In the genomic region with DNA sequence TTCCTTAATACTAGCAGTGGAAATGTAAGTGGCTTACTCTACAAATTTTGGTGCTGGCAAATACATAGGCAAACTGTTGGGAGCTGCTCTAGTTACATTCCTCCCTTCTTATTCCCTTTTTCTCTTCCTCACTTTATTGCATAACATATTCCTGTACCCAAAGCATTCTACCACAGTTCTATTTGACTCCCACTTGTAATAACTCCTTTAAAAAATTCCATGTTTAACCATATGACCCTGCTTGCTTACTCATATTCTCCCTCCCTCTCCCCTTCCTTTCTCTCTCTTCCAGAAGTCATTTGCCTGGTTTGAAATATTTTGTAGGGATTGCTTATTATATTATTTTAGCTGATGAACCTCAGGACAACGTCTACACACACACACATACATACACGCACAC, we compare ENCODE assay signal across 24 cellular contexts. TPM values are rescaled to one million over a fixed set of nuclear protein-coding genes. Genes with fewer than 3 reads are reported as not detected.
DNase-seq lines count a peak whose midpoint lies in the region; TF ChIP-seq lines count a peak whose summit lies in the region.
"Had no signal": no experiment of that assay in that cellular context is flagged by ENCODE, and none has a peak within 500 bp of the region (broad histone marks: within the 10 kb centered on the region; RNA-seq: fewer than 3 reads in every experiment).

No MANE protein-coding gene starts in this region.

- H3K9me3 Mint-ChIP-seq in HFFc6 = no peaks in the 10 kb centered on the region
- no peaks in the 10 kb centered on the region for H3K9me3 Mint-ChIP-seq in endothelial cell (ENCODE audit: unreplicated experiment)
- no peaks in the 10 kb centered on the region for H3K9me3 Mint-ChIP-seq in nephron
- H3K9me3 Mint-ChIP-seq: activated CD4-positive, alpha-beta memory T cell treated with anti-CD3 and anti-CD28 coated beads for 36 hours; activated naive CD8-positive, alpha-beta T cell treated with anti-CD3 and anti-CD28 coated beads, Interleukin-2, amount 10 ng/mL, durations not matched to agents 7 days and 5 days; immature natural killer cell had no signal

- H3K36me3 ChIP-seq in effector memory CD4-positive, alpha-beta T cell (ENCODE audit: control insufficient read depth, insufficient read depth, low read length) = no peaks in the 10 kb centered on the region

- no peaks in the 10 kb centered on the region for H3K27me3 ChIP-seq in effector memory CD4-positive, alpha-beta T cell (replicated peaks; ENCODE audit: control insufficient read depth, insufficient read depth, low read length, poor library complexity, severe bottlenecking)
- H3K27me3 ChIP-seq: heart left ventricle, sigmoid colon, transverse colon had no signal

- peak; percentile 68 for DNase-seq in EH (ENCODE audit: low read depth)
- no peak for DNase-seq in HFFc6
- DNase-seq in endothelial cell (ENCODE audit: low spot score) = no peak
- DNase-seq in effector memory CD4-positive, alpha-beta T cell = no peak
- no peak for DNase-seq in AG08396 (ENCODE audit: low spot score)
- no peak for DNase-seq in HPDE6-E6E7 (ENCODE audit: extremely low spot score)
- DNase-seq: activated CD4-positive, alpha-beta memory T cell treated with anti-CD3 and anti-CD28 coated beads for 36 hours; activated naive CD8-positive, alpha-beta T cell treated with anti-CD3 and anti-CD28 coated beads, Interleukin-2, amount 10 ng/mL, durations not matched to agents 7 days and 5 days; Calu3; erythroblast; H7; heart left ventricle; immature natural killer cell; NCI-H1694; NCI-H345; PC-3; SIG-M5; sigmoid colon; stimulated activated naive CD4-positive, alpha-beta T cell treated with Interleukin-2 at 50 U/mL for 16 hours; transverse colon had no signal

- peaks cover 20% of the 10 kb centered on the region for H3K27me3 Mint-ChIP-seq in HFFc6 (ENCODE audit: insufficient read depth)
- H3K27me3 Mint-ChIP-seq in endothelial cell (ENCODE audit: unreplicated experiment) = no peaks in the 10 kb centered on the region
- H3K27me3 Mint-ChIP-seq in nephron (ENCODE audit: low read depth) = no peaks in the 10 kb centered on the region
- H3K27me3 Mint-ChIP-seq: activated CD4-positive, alpha-beta memory T cell treated with anti-CD3 and anti-CD28 coated beads for 36 hours; activated naive CD8-positive, alpha-beta T cell treated with anti-CD3 and anti-CD28 coated beads, Interleukin-2, amount 10 ng/mL, durations not matched to agents 7 days and 5 days; B cell had no signal

- H3K4me3 ChIP-seq in effector memory CD4-positive, alpha-beta T cell (ENCODE audit: insufficient read depth, low read depth, low read length, poor library complexity, severe bottlenecking) = no peak overlapping the region
- H3K4me3 ChIP-seq: heart left ventricle, sigmoid colon, transverse colon had no signal

- H3K9me3 ChIP-seq in effector memory CD4-positive, alpha-beta T cell (ENCODE audit: control insufficient read depth, low read length) = no peaks in the 10 kb centered on the region
- H3K9me3 ChIP-seq: heart left ventricle, sigmoid colon, transverse colon had no signal

- H3K36me3 Mint-ChIP-seq in HFFc6 (ENCODE audit: low read depth) (peaks cover 45% of the 10 kb centered on the region), endothelial cell (ENCODE audit: low read depth, unreplicated experiment) (peaks cover 11% of the 10 kb centered on the region), nephron (ENCODE audit: low read depth) (peaks cover 28% of the 10 kb centered on the region)

- peak overlapping the region; percentile 55 for H3K27ac Mint-ChIP-seq in HFFc6
- no peak overlapping the region for H3K27ac Mint-ChIP-seq in endothelial cell (ENCODE audit: unreplicated experiment)
- peak overlapping the region; percentile 22 to 59 (median 45) for H3K27ac Mint-ChIP-seq in nephron
- H3K27ac Mint-ChIP-seq: activated CD4-positive, alpha-beta memory T cell treated with anti-CD3 and anti-CD28 coated beads for 36 hours; activated naive CD8-positive, alpha-beta T cell treated with anti-CD3 and anti-CD28 coated beads, Interleukin-2, amount 10 ng/mL, durations not matched to agents 7 days and 5 days; B cell had no signal

- peaks cover 22% of the 10 kb centered on the region for H3K4me1 Mint-ChIP-seq in HFFc6 (ENCODE audit: low read depth)
- H3K4me1 Mint-ChIP-seq in endothelial cell (ENCODE audit: unreplicated experiment) = peaks cover 8% of the 10 kb centered on the region
- H3K4me1 Mint-ChIP-seq in nephron = no peaks in the 10 kb centered on the region
- H3K4me1 Mint-ChIP-seq: activated naive CD8-positive, alpha-beta T cell treated with anti-CD3 and anti-CD28 coated beads, Interleukin-2, amount 10 ng/mL, durations not matched to agents 7 days and 5 days; B cell; immature natural killer cell had no signal

- H3K27ac ChIP-seq in effector memory CD4-positive, alpha-beta T cell (ENCODE audit: insufficient read depth, low read length, poor library complexity, severe bottlenecking) = no peak overlapping the region
- H3K27ac ChIP-seq: heart left ventricle, HL-60, sigmoid colon, transverse colon, VCaP had no signal

- no peaks in the 10 kb centered on the region for H3K4me1 ChIP-seq in effector memory CD4-positive, alpha-beta T cell (ENCODE audit: control insufficient read depth, insufficient read depth, low read length, poor library complexity, severe bottlenecking)
- H3K4me1 ChIP-seq: heart left ventricle had no signal

- no peak for TF ChIP-seq CTCF in HFFc6 (IDR thresholded peaks at IDR 0.05)
- TF ChIP-seq CTCF in endothelial cell (IDR thresholded peaks at IDR 0.05; ENCODE audit: unreplicated experiment) = no peak
- TF ChIP-seq CTCF in nephron (IDR thresholded peaks at IDR 0.05; ENCODE audit: unreplicated experiment in 3 of 3) = no peak

- H3K4me3 Mint-ChIP-seq in HFFc6 (peak overlapping the region; percentile 0; the same call in 1 of the 2 replicates), endothelial cell (ENCODE audit: unreplicated experiment) (peak overlapping the region; percentile 2), nephron (no peak overlapping the region)
- H3K4me3 Mint-ChIP-seq: activated CD4-positive, alpha-beta memory T cell treated with anti-CD3 and anti-CD28 coated beads for 36 hours; activated naive CD8-positive, alpha-beta T cell treated with anti-CD3 and anti-CD28 coated beads, Interleukin-2, amount 10 ng/mL, durations not matched to agents 7 days and 5 days; B cell; immature natural killer cell had no signal

RNA-seq across cellular contexts. Expression of gene NQO1, which starts 22.7 kb away (rescaled TPM):
- 100 to 1,000 TPM; 248 to 801 (median 737) TPM for total RNA-seq in HFFc6 (2021; fragmentation: NEBNext Ultra II Directional; extraction: Animal tissue kit (Norgen Biotek cat#: 25700))
- 29.1 TPM for total RNA-seq in endothelial cell (ENCODE audit: unreplicated experiment)

RNA-seq across cellular contexts. Expression of gene NOB1, which starts 51.1 kb away (rescaled TPM):
- 10 to 100 TPM; 52.3 to 59.3 (median 55.2) TPM for total RNA-seq in HFFc6 (2021; fragmentation: NEBNext Ultra II Directional; extraction: Animal tissue kit (Norgen Biotek cat#: 25700))
- total RNA-seq in endothelial cell (ENCODE audit: unreplicated experiment) = 46.8 TPM

RNA-seq across cellular contexts. Expression of gene WWP2, which starts 58.5 kb away (rescaled TPM):
- total RNA-seq in HFFc6 (2021; fragmentation: NEBNext Ultra II Directional; extraction: Animal tissue kit (Norgen Biotek cat#: 25700)) = 10 to 100 TPM; 24.6 to 33.9 (median 30.5) TPM
- 35.3 TPM for total RNA-seq in endothelial cell (ENCODE audit: unreplicated experiment)

Comparison
In these comparisons a context has a peak if more than half of its experiments do, and no peak if none do; other contexts are left out.
1. H3K4me3 Mint-ChIP-seq: peak in HFFc6 (single experiment) and endothelial cell (single experiment); none in nephron (0 of 3).